In genomic region chr12:96578526-96579125, GRCh38 we compare ENCODE assay signal across 8 cellular contexts.
DNase-seq lines count a peak whose midpoint lies in the region; ATAC-seq and TF ChIP-seq lines count a peak whose summit lies in the region.

No MANE protein-coding gene starts in this region.

- no peak for TF ChIP-seq EP300 in suprapubic skin (IDR thresholded peaks at IDR 0.05)

- TF ChIP-seq POLR2A in suprapubic skin (IDR thresholded peaks at IDR 0.05) = no peak

- WGBS in suprapubic skin = 3% methylated on average over 3 of the region's 3 CpGs

- H3K4me1 ChIP-seq in suprapubic skin = no peaks in the 10 kb centered on the region

- no peaks in the 10 kb centered on the region for H3K36me3 ChIP-seq in suprapubic skin

- H3K9me3 ChIP-seq in suprapubic skin = no peaks in the 10 kb centered on the region

- H3K27ac ChIP-seq in suprapubic skin = no peak overlapping the region

- H3K4me3 ChIP-seq in suprapubic skin = no peak overlapping the region

- ATAC-seq in GM19463 (IDR thresholded peaks at IDR 0.05; ENCODE audit: unreplicated experiment) (peak; percentile 96), HG03442 (IDR thresholded peaks at IDR 0.05; ENCODE audit: unreplicated experiment) (peak; percentile 96)

- peak; percentile 15 to 33 for TF ChIP-seq CTCF in suprapubic skin (IDR thresholded peaks at IDR 0.05)

- peak; percentile 48 for DNase-seq in Daoy (ENCODE audit: low read depth)
- peak; percentile 69 for DNase-seq in NCI-H345 (lab: John Stamatoyannopoulos, UW)
- DNase-seq in amniotic epithelial cell (ENCODE audit: low read depth) = peak; percentile 54
- peak; percentile 88 for DNase-seq in inferior parietal cortex (ENCODE audit: extremely low spot score)
- no peak for DNase-seq in suprapubic skin (ENCODE audit: low spot score in 2 of 2)
- no peak for DNase-seq in activated gamma-delta T cell treated with Interleukin-2 at 50 U/mL for 16 hours

- H3K27me3 ChIP-seq in suprapubic skin = no peaks in the 10 kb centered on the region

Comparison
In these comparisons a context has a peak if more than half of its experiments do, and no peak if none do; other contexts are left out.
1. DNase-seq: peak in Daoy (single experiment), NCI-H345 (single experiment), amniotic epithelial cell (single experiment) and inferior parietal cortex (single experiment); none in suprapubic skin (0 of 2) and activated gamma-delta T cell treated with Interleukin-2 at 50 U/mL for 16 hours (single experiment).